In genomic region chr6:135022050-135022697, GRCh38 we compare ENCODE assay signal across 1 cellular context.
TF ChIP-seq lines count a peak whose summit lies in the region.

No MANE protein-coding gene starts in this region.

TF ChIP-seq in SK-N-SH, 30 proteins besides CTCF, POLR2A, EP300 and RAD21 (continued from another document):
- TF ChIP-seq RXRA (IDR thresholded peaks at IDR 0.05; ENCODE audit: borderline replicate concordance, low read depth) (no peak), POLR2AphosphoS5 (IDR thresholded peaks at IDR 0.05; ENCODE audit: low read depth, low read length) (no peak)
